In genomic region chr21:25567472-25567871, GRCh38 we compare ENCODE assay signal across 15 cellular contexts. TPM values are rescaled to one million over a fixed set of nuclear protein-coding genes. Genes with fewer than 3 reads are reported as not detected.
DNase-seq lines count a peak whose midpoint lies in the region; ATAC-seq and TF ChIP-seq lines count a peak whose summit lies in the region.
"Had no signal": no experiment of that assay in that cellular context is flagged by ENCODE, and none has a peak within 500 bp of the region (broad histone marks: within the 10 kb centered on the region; RNA-seq: fewer than 3 reads in every experiment).

No MANE protein-coding gene starts in this region.

- H3K9me3 Mint-ChIP-seq in natural killer cell (no peaks in the 10 kb centered on the region), Caco-2 (ENCODE audit: unreplicated experiment) (no peaks in the 10 kb centered on the region)

- ATAC-seq in GM21367 (IDR thresholded peaks at IDR 0.05; ENCODE audit: unreplicated experiment) (peak; percentile 24), natural killer cell (no peak), HG03045 (IDR thresholded peaks at IDR 0.05; ENCODE audit: unreplicated experiment) (no peak)
- ATAC-seq: SK-N-SH treated with all-trans-retinoic acid at 6 μM for 48 hours had no signal

- H3K27ac Mint-ChIP-seq in natural killer cell (peak overlapping the region; percentile 0 to 30), Caco-2 (ENCODE audit: unreplicated experiment) (no peak overlapping the region)

- 80 to 87% methylated on average over 4 of the region's 4 CpGs for WGBS in sigmoid colon, 2 donors

- TF ChIP-seq POLR2A in sigmoid colon (IDR thresholded peaks at IDR 0.05), result no peak

- POLR2A ChIA-PET in GM10248 (lab: Yijun Ruan, JAX), result interaction anchor here (1.7 kb wide), 1 partner anchor 143 kb away, joined by 5 read pairs; no protein-coding TSS in a partner anchor
- POLR2A ChIA-PET in Caco-2 (lab: Charles Lee), result no interaction called here

- DNase-seq in GM10248 (ENCODE audit: extremely low spot score) (no peak), natural killer cell (no peak), Caco-2 (no peak), sigmoid colon (no peak)
- peak; percentile 47 to 48 for DNase-seq in activated T-cell treated with anti-CD3 and anti-CD28 coated beads, Interleukin-2, amount 50 U/mL, for 48 hours
- DNase-seq: activated CD4-positive, alpha-beta T cell treated with anti-CD3 and anti-CD28 coated beads, Interleukin-2, amount 50 U/mL, for 48 hours; effector CD8-positive, alpha-beta T cell; glutamatergic neuron; NCI-H2107 had no signal

- no peak overlapping the region for H3K4me3 Mint-ChIP-seq in natural killer cell
- no peak overlapping the region for H3K4me3 Mint-ChIP-seq in Caco-2 (ENCODE audit: unreplicated experiment)

- intact Hi-C loops in natural killer cell (cut with micrococcal nuclease) (no loop called here), Caco-2 (cut with micrococcal nuclease; ENCODE audit: unreplicated experiment) (no loop called here), sigmoid colon (cut with DNase I) (no loop called here)

- H3K4me1 ChIP-seq in Caco-2 (no peaks in the 10 kb centered on the region), sigmoid colon (peaks cover 0 to 7% (median 2%) of the 10 kb centered on the region in 4 donors)

- no peak for TF ChIP-seq EP300 in sigmoid colon (IDR thresholded peaks at IDR 0.05)

- TF ChIP-seq CTCF in GM10248 (IDR thresholded peaks at IDR 0.05; ENCODE audit: control extremely low read depth, extremely low read depth, low read depth, missing control alignments), result peak; percentile 25
- no peak for TF ChIP-seq CTCF in natural killer cell (IDR thresholded peaks at IDR 0.05)
- no peak for TF ChIP-seq CTCF in Caco-2 (IDR thresholded peaks at IDR 0.05; ENCODE audit: insufficient read depth in 1 of 2, low read depth in 1 of 2, low read length in 1 of 2, severe bottlenecking in 1 of 2, unreplicated experiment in 1 of 2)
- TF ChIP-seq CTCF in sigmoid colon (IDR thresholded peaks at IDR 0.05), result no peak

- H3K27me3 Mint-ChIP-seq in natural killer cell (ENCODE audit: low read depth in 2 of 2) (no peaks in the 10 kb centered on the region), Caco-2 (ENCODE audit: insufficient read depth, unreplicated experiment) (no peaks in the 10 kb centered on the region)

- H3K4me3 ChIP-seq in Caco-2 (ENCODE audit: low read depth, low read length) (no peak overlapping the region), sigmoid colon (no peak overlapping the region)
- H3K4me3 ChIP-seq: ascending aorta, suprapubic skin had no signal

- CTCF ChIA-PET in GM10248 (lab: Yijun Ruan, JAX) (interaction anchor here (0.6 to 2.4 kb wide), 9 partner anchors 8 to 148 kb away, joined by 3 to 7 read pairs (median 3); no protein-coding TSS in a partner anchor), Caco-2 (lab: Charles Lee) (no interaction called here)

- no TSS peak for BruUV-seq in Caco-2 (replicated peaks; lab: Mats Ljungman, UMichigan)

- H3K4me1 Mint-ChIP-seq in natural killer cell, result peaks cover 29 to 37% of the 10 kb centered on the region in 2 donors
- H3K4me1 Mint-ChIP-seq in Caco-2 (ENCODE audit: low read depth, unreplicated experiment), result no peaks in the 10 kb centered on the region

- peak overlapping the region in 1 of 4 donors; percentile 0 for H3K27ac ChIP-seq in sigmoid colon
- H3K27ac ChIP-seq: KMS-11, suprapubic skin had no signal

- H3K27me3 ChIP-seq in Caco-2 (replicated peaks; ENCODE audit: control insufficient read depth, insufficient read depth, low read length) (no peaks in the 10 kb centered on the region), sigmoid colon (no peaks in the 10 kb centered on the region)
- H3K27me3 ChIP-seq: ascending aorta, suprapubic skin had no signal

- no peaks in the 10 kb centered on the region for H3K36me3 ChIP-seq in Caco-2 (ENCODE audit: control insufficient read depth, insufficient read depth, low read length)
- peaks cover 0 to 11% (median 0%) of the 10 kb centered on the region in 4 donors for H3K36me3 ChIP-seq in sigmoid colon
- H3K36me3 ChIP-seq: ascending aorta, suprapubic skin had no signal

- H3K36me3 Mint-ChIP-seq in natural killer cell (no peaks in the 10 kb centered on the region), Caco-2 (ENCODE audit: insufficient read depth, unreplicated experiment) (no peaks in the 10 kb centered on the region)

- no peaks in the 10 kb centered on the region for H3K9me3 ChIP-seq in Caco-2
- no peaks in the 10 kb centered on the region for H3K9me3 ChIP-seq in sigmoid colon
- H3K9me3 ChIP-seq: ascending aorta, suprapubic skin had no signal

RNA-seq across cellular contexts. Expression of gene MRPL39, which starts 39.8 kb away (rescaled TPM):
- total RNA-seq in natural killer cell (10 to 100 TPM; 10.8 to 12.8 (median 10.8) TPM), Caco-2 (2022) (37.3 and 39.8 TPM in 2 replicates), sigmoid colon (10 to 100 TPM; 15.3 to 18.9 (median 17.5) TPM)
- 10 to 100 TPM; 24.6 to 53.6 (median 38.4) TPM for polyA plus RNA-seq in sigmoid colon

Comparison
In these comparisons a context has a peak if more than half of its experiments do, and no peak if none do; other contexts are left out.
1. DNase-seq: peak in activated T-cell treated with anti-CD3 and anti-CD28 coated beads, Interleukin-2, amount 50 U/mL, for 48 hours (2 of 2); none in GM10248 (single experiment), natural killer cell (single experiment), Caco-2 (0 of 2) and sigmoid colon (single experiment).